Comparison of ENCODE assay signal across 22 cellular contexts in genomic region chr13:50699874-50700663, GRCh38.
A peak's percentile ranks its signal among the peaks of the same experiment; 100 is the strongest.
DNase-seq lines count a peak whose midpoint lies in the region; ATAC-seq and TF ChIP-seq lines count a peak whose summit lies in the region.
"Had no signal": no experiment of that assay in that cellular context is flagged by ENCODE, and none has a peak within 500 bp of the region (broad histone marks: within the 10 kb centered on the region; RNA-seq: fewer than 3 reads in every experiment).

No MANE protein-coding gene starts in this region.

- TF ChIP-seq CTCF in psoas muscle (IDR thresholded peaks at IDR 0.05) = no peak
- TF ChIP-seq CTCF in upper lobe of right lung (IDR thresholded peaks at IDR 0.05) = no peak

- H3K4me1 ChIP-seq in psoas muscle = peaks cover 22% of the 10 kb centered on the region
- H3K4me1 ChIP-seq in upper lobe of right lung = no peaks in the 10 kb centered on the region
- H3K4me1 ChIP-seq: transverse colon had no signal

- H3K27ac ChIP-seq in psoas muscle (peak overlapping the region; percentile 14), upper lobe of right lung (no peak overlapping the region)
- H3K27ac ChIP-seq: 22Rv1, esophagus squamous epithelium, transverse colon had no signal

- no peaks in the 10 kb centered on the region for H3K9me3 ChIP-seq in psoas muscle
- no peaks in the 10 kb centered on the region for H3K9me3 ChIP-seq in upper lobe of right lung
- no peaks in the 10 kb centered on the region for H3K9me3 ChIP-seq in MG63
- H3K9me3 ChIP-seq: esophagus squamous epithelium, transverse colon had no signal

- intact Hi-C loops in psoas muscle (cut with DNase I) = no loop called here
- intact Hi-C loops in upper lobe of right lung (cut with DNase I) = no loop called here

- H3K4me3 ChIP-seq in psoas muscle (no peak overlapping the region), upper lobe of right lung (no peak overlapping the region), MG63 (no peak overlapping the region)
- H3K4me3 ChIP-seq: esophagus squamous epithelium, skin epidermis, transverse colon had no signal

- WGBS in psoas muscle, 3 donors = 45 to 58% (median 49%) methylated on average over 4 of the region's 4 CpGs

- no peaks in the 10 kb centered on the region for H3K27me3 ChIP-seq in psoas muscle (ENCODE audit: insufficient read depth in 3 of 3, low read length in 2 of 3)
- no peaks in the 10 kb centered on the region for H3K27me3 ChIP-seq in upper lobe of right lung
- no peaks in the 10 kb centered on the region for H3K27me3 ChIP-seq in MG63
- H3K27me3 ChIP-seq: esophagus squamous epithelium, transverse colon had no signal

- DNase-seq in NCI-H2107 treated with DMSO at 0.1 percent for 48 hours (lab: John Stamatoyannopoulos, UW; ENCODE audit: unreplicated experiment) = peak; percentile 61
- DNase-seq in NCI-H2107 (lab: John Stamatoyannopoulos, UW) = no peak
- peak; percentile 9 for DNase-seq in NCI-H2171 (lab: John Stamatoyannopoulos, UW)
- DNase-seq in glomerular visceral epithelial cell (ENCODE audit: extremely low spot score) = peak; percentile 35
- DNase-seq in psoas muscle = no peak
- no peak for DNase-seq in upper lobe of right lung
- DNase-seq in MG63 = no peak
- DNase-seq: activated CD4-positive, alpha-beta T cell treated with anti-CD3 and anti-CD28 coated beads for 36 hours; DMS79; effector memory CD4-positive, alpha-beta T cell; esophagus squamous epithelium; GOT3; NCI-H2029; NCI-H526; SHP77; stimulated activated CD4-positive, alpha-beta T cell treated with anti-CD3 and anti-CD28 coated beads, Interleukin-2, amount 100 ng/mL, for 48 hours; T-cell; transverse colon had no signal

- H3K36me3 ChIP-seq in psoas muscle (ENCODE audit: insufficient read depth in 1 of 2, low read depth in 1 of 2) = no peaks in the 10 kb centered on the region
- no peaks in the 10 kb centered on the region for H3K36me3 ChIP-seq in upper lobe of right lung
- H3K36me3 ChIP-seq in MG63 = no peaks in the 10 kb centered on the region
- H3K36me3 ChIP-seq: esophagus squamous epithelium, transverse colon had no signal

- ATAC-seq in psoas muscle (peak in 2 of 4 donors; percentile 68), upper lobe of right lung (no peak), GM19463 (IDR thresholded peaks at IDR 0.05; ENCODE audit: unreplicated experiment) (no peak)
- ATAC-seq: activated CD4-positive, alpha-beta T cell treated with anti-CD3 and anti-CD28 coated beads for 36 hours; activated naive CD4-positive, alpha-beta T cell treated with anti-CD3 and anti-CD28 coated beads, Interleukin-2, amount 50 U/mL, for 72 hours; T-cell had no signal

Comparison
In these comparisons a context has a peak if more than half of its experiments do, and no peak if none do; other contexts are left out.
1. DNase-seq: peak in NCI-H2107 treated with DMSO at 0.1 percent for 48 hours (single experiment), NCI-H2171 (single experiment) and glomerular visceral epithelial cell (single experiment); none in NCI-H2107 (single experiment), psoas muscle (0 of 2), upper lobe of right lung (single experiment) and MG63 (single experiment).